Comparison of ENCODE assay signal across 31 cellular contexts in genomic region chr4:162911349-162911748, GRCh38.
A peak's percentile ranks its signal among the peaks of the same experiment; 100 is the strongest.
DNase-seq lines count a peak whose midpoint lies in the region; ATAC-seq, FAIRE-seq and TF ChIP-seq lines count a peak whose summit lies in the region.
"Had no signal": no experiment of that assay in that cellular context is flagged by ENCODE, and none has a peak within 500 bp of the region (broad histone marks: within the 10 kb centered on the region; RNA-seq: fewer than 3 reads in every experiment).

No MANE protein-coding gene starts in this region.

- BruUV-seq in K562 (replicated peaks; lab: Mats Ljungman, UMichigan): no TSS peak

- no peaks in the 10 kb centered on the region for H3K27me3 ChIP-seq in K562 (ENCODE audit: control insufficient read depth in 2 of 2, insufficient read depth in 2 of 2, low read length in 2 of 2)
- H3K27me3 ChIP-seq in MG63: no peaks in the 10 kb centered on the region
- H3K27me3 ChIP-seq: BE2C; BLaER1; BLaER1 treated with 17β-estradiol and CSF1 and Interleukin-3, amounts not matched to agents 10 nM and 100 nM had no signal

- ATAC-seq in K562: no peak
- ATAC-seq: A549; CD8-positive, alpha-beta T cell had no signal

- no peak for FAIRE-seq in K562 (lab: Jason Lieb, UNC)
- FAIRE-seq: A204.1, A549, D721Med had no signal

- no peaks in the 10 kb centered on the region for H3K79me2 ChIP-seq in K562 (ENCODE audit: control insufficient read depth, insufficient read depth, low read length)

- H3K36me3 ChIP-seq in HEK293 (ENCODE audit: control insufficient read depth in 2 of 2, insufficient read depth in 1 of 2, low read length in 2 of 2) (no peaks in the 10 kb centered on the region), K562 (ENCODE audit: control insufficient read depth, insufficient read depth, low read length) (no peaks in the 10 kb centered on the region), MG63 (no peaks in the 10 kb centered on the region)
- H3K36me3 ChIP-seq: BE2C; BLaER1; BLaER1 treated with 17β-estradiol and CSF1 and Interleukin-3, amounts not matched to agents 10 nM and 100 nM had no signal

- 0% methylated on average over 3 of the region's 3 CpGs for WGBS in K562 (ENCODE audit: insufficient coverage, low coverage, missing lambda C conversion rate)

- no peak overlapping the region for H3K4me2 ChIP-seq in K562 (ENCODE audit: insufficient read depth, low read length)
- H3K4me2 ChIP-seq: A549; BLaER1; BLaER1 treated with 17β-estradiol and CSF1 and Interleukin-3, amounts not matched to agents 10 nM and 100 nM had no signal

- no peak for TF ChIP-seq RAD21 in K562 (CRISPR knock-in tag; conservative IDR thresholded peaks at IDR 0.05 in 1 of 2, IDR thresholded peaks at IDR 0.05 in 1 of 2)

- intact Hi-C loops in K562 (cut with micrococcal nuclease): no loop called here

- TF ChIP-seq CTCF in HEK293 (tag by site-specific recombination; IDR thresholded peaks at IDR 0.05) (no peak), K562 (IDR thresholded peaks at IDR 0.05 in 2 of 3, conservative IDR thresholded peaks at IDR 0.05 in 1 of 3; ENCODE audit: insufficient read depth in 2 of 3, low read depth in 1 of 3, low read length in 3 of 3) (no peak)

- no peaks in the 10 kb centered on the region for H4K20me1 ChIP-seq in K562 (replicated peaks; ENCODE audit: control insufficient read depth, insufficient read depth, low read length)
- H4K20me1 ChIP-seq: BLaER1; BLaER1 treated with 17β-estradiol and CSF1 and Interleukin-3, amounts not matched to agents 10 nM and 100 nM had no signal

- H2AFZ ChIP-seq in K562 (ENCODE audit: low read depth, low read length): no peak overlapping the region

- no peak for TF ChIP-seq EP300 in K562 (IDR thresholded peaks at IDR 0.05; ENCODE audit: low read length)

- H3K27ac ChIP-seq in HEK293 (ENCODE audit: extremely low read depth, low read depth, low read length): no peak overlapping the region
- H3K27ac ChIP-seq in K562 (ENCODE audit: extremely low read depth, low read depth, low read length): no peak overlapping the region
- H3K27ac ChIP-seq: 22Rv1; A549; BLaER1; BLaER1 treated with 17β-estradiol and CSF1 and Interleukin-3, amounts not matched to agents 10 nM and 100 nM; C4-2B had no signal

- POLR2A ChIA-PET in HEK293 (lab: Yijun Ruan, JAX) (no interaction called here), K562 (lab: Yijun Ruan, JAX) (no interaction called here)

- H3K4me1 ChIP-seq in HEK293 (ENCODE audit: control insufficient read depth, insufficient read depth, low read length): no peaks in the 10 kb centered on the region
- no peaks in the 10 kb centered on the region for H3K4me1 ChIP-seq in K562 (replicated peaks in 1 of 2; ENCODE audit: control insufficient read depth in 2 of 2, insufficient read depth in 2 of 2, low read length in 2 of 2)
- H3K4me1 ChIP-seq: A549; BE2C; BLaER1; BLaER1 treated with 17β-estradiol and CSF1 and Interleukin-3, amounts not matched to agents 10 nM and 100 nM; Caco-2 had no signal

- in situ Hi-C loops in K562 (cut with MboI): no loop called here

- DNase-seq in K562 (ENCODE audit: extremely low read depth in 1 of 4, low spot score in 3 of 4) (no peak), SKM-1 treated with dmso at 0.1 percent for 144 hours (lab: John Stamatoyannopoulos, UW; ENCODE audit: unreplicated experiment) (no peak), MG63 (no peak)
- DNase-seq: 8988T; ACHN; AML-193; BE2C; C1 segment of cervical spinal cord; Caco-2; Calu3; CD4-positive, alpha-beta memory T cell; CD4-positive, alpha-beta T cell; CD4-positive, CD25-positive, alpha-beta regulatory T cell; CD8-positive, alpha-beta memory T cell; CD8-positive, alpha-beta T cell; COR-L47; DMS 273 treated with DMSO at 0.1 percent for 48 hours; DMS153; DMS53; DMS79; DMS79 treated with DMSO at 0.1 percent for 48 hours; DND-41; EL had no signal

- H3K9me3 ChIP-seq in HEK293 (ENCODE audit: control insufficient read depth, insufficient read depth, low read depth, low read length) (no peaks in the 10 kb centered on the region), K562 (replicated peaks; ENCODE audit: control insufficient read depth, insufficient read depth, low read depth, low read length) (no peaks in the 10 kb centered on the region), MG63 (peaks cover 5% of the 10 kb centered on the region)
- H3K9me3 ChIP-seq: A549, BE2C, Caco-2 had no signal

- H3K4me3 ChIP-seq in HEK293 (ENCODE audit: low read depth, low read length): no peak overlapping the region
- no peak overlapping the region for H3K4me3 ChIP-seq in K562
- H3K4me3 ChIP-seq in MG63: no peak overlapping the region
- H3K4me3 ChIP-seq: A549; BLaER1; BLaER1 treated with 17β-estradiol and CSF1 and Interleukin-3, amounts not matched to agents 10 nM and 100 nM had no signal

- H3K9me1 ChIP-seq in K562 (ENCODE audit: control insufficient read depth, insufficient read depth, low read length): no peaks in the 10 kb centered on the region

- CTCF ChIA-PET in HEK293 (lab: Yijun Ruan, JAX): no interaction called here
- CTCF ChIA-PET in K562 (lab: Yijun Ruan, JAX; ENCODE audit: low intra/inter-chr PET ratio): no interaction called here

- H3K9ac ChIP-seq in K562 (ENCODE audit: insufficient read depth in 1 of 2, low read depth in 2 of 2, low read length in 2 of 2): no peak overlapping the region
- H3K9ac ChIP-seq: BLaER1; BLaER1 treated with 17β-estradiol and CSF1 and Interleukin-3, amounts not matched to agents 10 nM and 100 nM had no signal

- no peak for TF ChIP-seq POLR2A in K562 (conservative IDR thresholded peaks at IDR 0.05)

TF ChIP-seq in HEK293, 187 proteins besides CTCF, POLR2A, EP300 and RAD21 (continues in another document):
- TF ChIP-seq ZNF560 (tag by site-specific recombination; IDR thresholded peaks at IDR 0.05; ENCODE audit: borderline replicate concordance): no peak
- no peak for TF ChIP-seq ZNF610 (tag by site-specific recombination; IDR thresholded peaks at IDR 0.05; ENCODE audit: borderline replicate concordance)
- no peak for TF ChIP-seq ZNF132 (tag by site-specific recombination; IDR thresholded peaks at IDR 0.05; ENCODE audit: borderline replicate concordance)
- 0 out of 2 replicates have a peak, but pooled peaks have one; percentile 22 for TF ChIP-seq ZNF335 (tag by site-specific recombination; conservative IDR thresholded peaks at IDR 0.05)
- TF ChIP-seq ZNF707 (tag by site-specific recombination; IDR thresholded peaks at IDR 0.05): no peak
- no peak for TF ChIP-seq ZNF148 (tag by site-specific recombination; IDR thresholded peaks at IDR 0.05; ENCODE audit: borderline replicate concordance)

TF ChIP-seq in K562, 482 proteins besides CTCF, POLR2A, EP300 and RAD21:
- no peak for TF ChIP-seq CEBPG (CRISPR knock-in tag; IDR thresholded peaks at IDR 0.05)
- peak; percentile 57 to 79; a peak in 3 of 4 replicates for TF ChIP-seq CEBPG (tag; conservative IDR thresholded peaks at IDR 0.05 in 1 of 2, IDR thresholded peaks at IDR 0.05 in 1 of 2)
- TF ChIP-seq ZFX (CRISPR knock-in tag; IDR thresholded peaks at IDR 0.05): no peak
- 0 out of 2 replicates have a peak, but pooled peaks have one; percentile 39 for TF ChIP-seq GABPA (tag; conservative IDR thresholded peaks at IDR 0.05; ENCODE audit: low read depth)
